12 cellular contexts compared by ENCODE assay signal in genomic region chr10:14555806-14556205, GRCh38.
A peak's percentile ranks its signal among the peaks of the same experiment; 100 is the strongest.
DNase-seq lines count a peak whose midpoint lies in the region; ATAC-seq and TF ChIP-seq lines count a peak whose summit lies in the region.
"Had no signal": no experiment of that assay in that cellular context is flagged by ENCODE, and none has a peak within 500 bp of the region (broad histone marks: within the 10 kb centered on the region; RNA-seq: fewer than 3 reads in every experiment).

No MANE protein-coding gene starts in this region.

- TF ChIP-seq CTCF in cardiac muscle cell (IDR thresholded peaks at IDR 0.05; ENCODE audit: low read depth, low read length) (no peak), right lobe of liver (IDR thresholded peaks at IDR 0.05) (no peak), type B pancreatic cell (conservative IDR thresholded peaks at IDR 0.05) (no peak)

- DNase-seq in cardiac muscle cell (ENCODE audit: low read depth in 1 of 2, low spot score in 1 of 2) (peak in 1 of 2 donors; percentile 42), left ventricle myocardium superior (no peak), right lobe of liver (no peak), type B pancreatic cell (ENCODE audit: extremely low spot score, unreplicated experiment) (no peak), SJCRH30 (no peak), NCI-H1048 (lab: John Stamatoyannopoulos, UW) (no peak)
- no peak for DNase-seq in activated naive CD8-positive, alpha-beta T cell treated with anti-CD3 and anti-CD28 coated beads for 36 hours

- H3K27ac ChIP-seq in cardiac muscle cell, result peak overlapping the region; percentile 75
- H3K27ac ChIP-seq in right lobe of liver, result peak overlapping the region; percentile 84 to 92 (median 88)
- H3K27ac ChIP-seq in SJCRH30, result no peak overlapping the region
- H3K27ac ChIP-seq: brain microvascular endothelial cell, VCaP had no signal

- H3K9me3 ChIP-seq in cardiac muscle cell (ENCODE audit: low read depth), result no peaks in the 10 kb centered on the region
- no peaks in the 10 kb centered on the region for H3K9me3 ChIP-seq in right lobe of liver
- no peaks in the 10 kb centered on the region for H3K9me3 ChIP-seq in SJCRH30 (replicated peaks)
- H3K9me3 ChIP-seq: gastroesophageal sphincter had no signal

- H3K4me3 ChIP-seq in cardiac muscle cell (no peak overlapping the region), right lobe of liver (no peak overlapping the region), SJCRH30 (no peak overlapping the region)
- H3K4me3 ChIP-seq: gastroesophageal sphincter had no signal

- H3K27me3 ChIP-seq in cardiac muscle cell, result no peaks in the 10 kb centered on the region
- H3K27me3 ChIP-seq in right lobe of liver, result no peaks in the 10 kb centered on the region
- H3K27me3 ChIP-seq in SJCRH30, result no peaks in the 10 kb centered on the region
- H3K27me3 ChIP-seq: brain microvascular endothelial cell, gastroesophageal sphincter had no signal

- intact Hi-C loops in left ventricle myocardium superior (cut with micrococcal nuclease), result no loop called here
- intact Hi-C loops in right lobe of liver (cut with DNase I), result no loop called here

- peaks cover 86% of the 10 kb centered on the region for H3K4me1 Mint-ChIP-seq in activated naive CD8-positive, alpha-beta T cell treated with anti-CD3 and anti-CD28 coated beads for 36 hours
- peaks cover 51% of the 10 kb centered on the region for H3K4me1 Mint-ChIP-seq in type B pancreatic cell (ENCODE audit: unreplicated experiment)

- TF ChIP-seq POLR2A in right lobe of liver (IDR thresholded peaks at IDR 0.05), result no peak

- H3K36me3 ChIP-seq in cardiac muscle cell, result no peaks in the 10 kb centered on the region
- H3K36me3 ChIP-seq in right lobe of liver, result no peaks in the 10 kb centered on the region
- no peaks in the 10 kb centered on the region for H3K36me3 ChIP-seq in SJCRH30
- H3K36me3 ChIP-seq: brain microvascular endothelial cell, gastroesophageal sphincter had no signal

- no peak for ATAC-seq in left ventricle myocardium superior
- ATAC-seq in right lobe of liver, result peak; percentile 12 to 39 (median 19)
- no peak for ATAC-seq in HG02938 (IDR thresholded peaks at IDR 0.05; ENCODE audit: unreplicated experiment)

- peak overlapping the region; percentile 82 for H3K27ac Mint-ChIP-seq in activated naive CD8-positive, alpha-beta T cell treated with anti-CD3 and anti-CD28 coated beads for 36 hours
- H3K27ac Mint-ChIP-seq in type B pancreatic cell, result peak overlapping the region; percentile 94

- peaks cover 74% of the 10 kb centered on the region for H3K36me3 Mint-ChIP-seq in activated naive CD8-positive, alpha-beta T cell treated with anti-CD3 and anti-CD28 coated beads for 36 hours
- H3K36me3 Mint-ChIP-seq in type B pancreatic cell, result peaks cover 3% of the 10 kb centered on the region

- no peaks in the 10 kb centered on the region for H3K9me3 Mint-ChIP-seq in activated naive CD8-positive, alpha-beta T cell treated with anti-CD3 and anti-CD28 coated beads for 36 hours
- H3K9me3 Mint-ChIP-seq in type B pancreatic cell, result no peaks in the 10 kb centered on the region
- H3K9me3 Mint-ChIP-seq: neural crest cell had no signal

- WGBS in right lobe of liver (ENCODE audit: insufficient coverage, low coverage, low lambda C conversion rate, missing lambda C conversion rate), result 15% methylated on average over 3 of the region's 4 CpGs

- H3K4me1 ChIP-seq in cardiac muscle cell (ENCODE audit: low read depth) (no peaks in the 10 kb centered on the region), right lobe of liver (peaks cover 2 to 87% (median 31%) of the 10 kb centered on the region in 4 donors), SJCRH30 (no peaks in the 10 kb centered on the region)

- no peaks in the 10 kb centered on the region for H3K27me3 Mint-ChIP-seq in activated naive CD8-positive, alpha-beta T cell treated with anti-CD3 and anti-CD28 coated beads for 36 hours
- no peaks in the 10 kb centered on the region for H3K27me3 Mint-ChIP-seq in type B pancreatic cell

- peak overlapping the region; percentile 6 for H3K4me3 Mint-ChIP-seq in activated naive CD8-positive, alpha-beta T cell treated with anti-CD3 and anti-CD28 coated beads for 36 hours
- H3K4me3 Mint-ChIP-seq in type B pancreatic cell, result peak overlapping the region; percentile 76
- H3K4me3 Mint-ChIP-seq: neural crest cell had no signal

Comparison
In these comparisons a context has a peak if more than half of its experiments do, and no peak if none do; other contexts are left out.
1. ATAC-seq: peak in right lobe of liver (4 of 4); none in left ventricle myocardium superior (single experiment) and HG02938 (single experiment).